Comparison of ENCODE assay signal across 8 cellular contexts in the genomic region with DNA sequence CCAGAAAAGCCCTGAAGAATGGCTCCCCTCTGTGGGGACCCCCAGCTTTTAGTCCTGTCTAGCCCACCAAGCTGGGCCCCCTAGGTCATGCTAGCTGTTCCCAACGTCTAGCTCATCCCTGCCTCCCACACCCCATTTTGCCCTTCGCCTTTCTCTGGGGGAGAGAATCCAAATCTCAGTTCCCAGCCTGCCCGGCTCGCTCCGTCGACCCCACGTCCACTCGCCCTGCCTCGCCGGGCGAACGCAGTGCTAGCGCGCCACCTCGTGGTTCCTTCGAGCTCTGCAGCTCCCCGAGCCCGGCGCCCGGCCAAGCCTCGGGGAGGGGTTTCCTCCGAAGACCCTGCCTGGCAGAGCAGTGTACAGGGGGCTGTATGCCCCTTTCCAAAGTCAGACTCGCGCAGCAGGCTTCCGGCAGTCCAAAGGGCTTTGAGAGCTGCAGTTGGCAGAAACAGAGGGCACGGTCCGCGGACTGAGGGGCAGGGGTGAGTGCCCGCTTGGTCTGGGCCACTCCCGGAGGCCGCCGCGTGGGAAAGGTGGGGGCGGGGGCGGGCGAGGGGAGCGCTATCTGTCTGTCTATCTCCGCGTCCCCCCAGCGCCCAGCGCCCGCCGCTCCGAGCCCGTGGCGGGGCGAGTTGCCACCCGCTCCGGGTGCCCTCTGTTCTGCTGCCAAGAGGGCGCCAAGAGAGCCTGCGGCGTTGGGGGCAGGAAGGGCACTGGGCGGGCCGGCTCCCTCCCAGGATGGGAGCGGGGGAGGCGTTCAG. TPM values are rescaled to one million over a fixed set of nuclear protein-coding genes. Genes with fewer than 3 reads are reported as not detected.
A peak's percentile ranks its signal among the peaks of the same experiment; 100 is the strongest.
DNase-seq lines count a peak whose midpoint lies in the region; ATAC-seq and TF ChIP-seq lines count a peak whose summit lies in the region.

No MANE protein-coding gene starts in this region.

- peaks cover 27 to 85% (median 68%) of the 10 kb centered on the region in 5 donors for H3K27me3 ChIP-seq in subcutaneous abdominal adipose tissue (ENCODE audit: control insufficient read depth in 5 of 5, insufficient read depth in 4 of 5, low read length in 5 of 5)

- peak overlapping the region in 1 of 5 donors; percentile 37 for H3K9ac ChIP-seq in subcutaneous abdominal adipose tissue (ENCODE audit: low read length in 5 of 5)

- H3K36me3 ChIP-seq in subcutaneous abdominal adipose tissue (ENCODE audit: control insufficient read depth in 5 of 5, insufficient read depth in 5 of 5, low read length in 5 of 5): no peaks in the 10 kb centered on the region

- peak overlapping the region in 4 of 5 donors; percentile 42 to 53 (median 44) for H3K4me3 ChIP-seq in subcutaneous abdominal adipose tissue (ENCODE audit: low read depth in 1 of 5, low read length in 5 of 5)

- H3K4me3 Mint-ChIP-seq in nephron: peak overlapping the region; percentile 35 to 59 (median 49)

- peaks cover 0 to 40% (median 32%) of the 10 kb centered on the region in 5 donors for H3K4me1 ChIP-seq in subcutaneous abdominal adipose tissue (ENCODE audit: control insufficient read depth in 5 of 5, insufficient read depth in 5 of 5, low read length in 5 of 5)

- peaks cover 95% of the 10 kb centered on the region for H3K27me3 Mint-ChIP-seq in nephron (ENCODE audit: low read depth)

- no peak overlapping the region for H3K27ac Mint-ChIP-seq in nephron

- TF ChIP-seq CTCF in nephron (IDR thresholded peaks at IDR 0.05; ENCODE audit: unreplicated experiment in 3 of 3): peak; percentile 98 to 99 (median 99)

- H3K9me3 Mint-ChIP-seq in nephron: no peaks in the 10 kb centered on the region

- H3K9me3 ChIP-seq in subcutaneous abdominal adipose tissue (ENCODE audit: control insufficient read depth in 5 of 5, low read length in 5 of 5): peaks cover 0 to 5% (median 0%) of the 10 kb centered on the region in 5 donors

- ATAC-seq in esophagus mucosa (peak; percentile 42), HG02970 (IDR thresholded peaks at IDR 0.05; ENCODE audit: low FRiP score, unreplicated experiment) (no peak)

- no peak overlapping the region for H3K27ac ChIP-seq in subcutaneous abdominal adipose tissue (ENCODE audit: low read depth, low read length)

- H3K4me1 Mint-ChIP-seq in nephron: peaks cover 18% of the 10 kb centered on the region

- DNase-seq in activated gamma-delta T cell treated with Interleukin-2 at 50 U/mL for 16 hours (peak; percentile 67), activated gamma-delta T cell (lab: John Stamatoyannopoulos, UW) (no peak), NCI-H69 (lab: John Stamatoyannopoulos, UW) (peak; percentile 82)
- peak; percentile 91 for DNase-seq in activated CD8-positive, alpha-beta memory T cell treated with anti-CD3 and anti-CD28 coated beads for 24 hours

- no peaks in the 10 kb centered on the region for H3K36me3 Mint-ChIP-seq in nephron (ENCODE audit: low read depth)

RNA-seq across cellular contexts. Expression of a gene that starts 1.7 kb away (rescaled TPM):
- 4.0 TPM for total RNA-seq in esophagus mucosa

RNA-seq across cellular contexts. Expression of a gene that starts 27.7 kb away (rescaled TPM):
- total RNA-seq in esophagus mucosa: 0.52 TPM

RNA-seq across cellular contexts. Expression of a gene that starts 59.2 kb away (rescaled TPM):
- total RNA-seq in esophagus mucosa: 83.1 TPM
